ENCODE assay signal across 26 cellular contexts in the genomic region with DNA sequence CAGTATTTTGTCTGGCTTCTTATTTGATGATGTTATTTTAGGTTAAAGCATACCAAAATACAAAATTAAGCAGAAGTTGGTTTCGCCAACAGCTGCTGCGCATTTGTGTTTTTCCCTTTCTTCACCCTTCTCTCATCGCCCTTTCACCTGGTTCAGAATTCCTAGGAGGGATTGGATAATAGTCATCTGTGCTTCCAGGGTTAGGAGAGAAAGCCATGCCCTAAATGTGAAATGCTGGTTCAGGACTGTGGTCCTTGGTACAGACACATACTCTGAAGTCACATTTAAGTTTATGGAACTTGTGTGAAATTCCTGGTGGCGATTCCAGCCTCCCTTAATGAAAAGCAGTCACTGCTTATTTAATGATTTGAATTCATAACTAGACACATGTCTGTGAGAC.
"Had no signal": no experiment of that assay in that cellular context is flagged by ENCODE, and none has a peak within 500 bp of the region (broad histone marks: within the 10 kb centered on the region; RNA-seq: fewer than 3 reads in every experiment).

No MANE protein-coding gene starts in this region.

- H2AFZ ChIP-seq: neural progenitor cell, parathyroid adenoma had no signal

- DNase-seq: naive thymus-derived CD4-positive, alpha-beta T cell; natural killer cell; occipital lobe; ovary; posterior cingulate gyrus; psoas muscle; right cardiac atrium; right lobe of liver; sigmoid colon; small intestine; stimulated activated CD4-positive, alpha-beta T cell treated with anti-CD3 and anti-CD28 coated beads, Interleukin-15, amount 100 ng/mL, for 24 hours; stimulated activated CD4-positive, alpha-beta T cell treated with anti-CD3 and anti-CD28 coated beads, Interleukin-2, amount 100 ng/mL, for 24 hours; stimulated activated CD4-positive, alpha-beta T cell treated with anti-CD3 and anti-CD28 coated beads, Interleukin-2, amount 100 ng/mL, for 48 hours; stimulated activated CD4-positive, alpha-beta T cell treated with anti-CD3 and anti-CD28 coated beads, Interleukin-4, amount 100 ng/mL, for 24 hours; stimulated activated naive CD4-positive, alpha-beta T cell; stimulated activated naive CD8-positive, alpha-beta T cell treated with anti-CD3 and anti-CD28 coated beads, Interleukin-15, amount 100 ng/mL, for 72 hours; stimulated activated naive CD8-positive, alpha-beta T cell treated with anti-CD3 and anti-CD28 coated beads, Interleukin-15, Interleukin-2, amounts not matched to agents 100 U/mL and 50 U/mL, for 24 hours; tibial artery; transverse colon; upper lobe of left lung had no signal

- H3K9ac ChIP-seq: neural progenitor cell, parathyroid adenoma had no signal

- H3K9me3 Mint-ChIP-seq: naive thymus-derived CD4-positive, alpha-beta T cell; natural killer cell; nephron; neural progenitor cell; stimulated activated effector memory CD8-positive, alpha-beta T cell treated with anti-CD3 and anti-CD28 coated beads, Interleukin-12 subunit alpha, Interleukin-12 subunit beta, amount 100 ng/mL, for 72 hours; stimulated activated naive CD8-positive, alpha-beta T cell treated with anti-CD3 and anti-CD28 coated beads, Interleukin-15, amount 100 ng/mL, for 72 hours had no signal

- H3K27me3 Mint-ChIP-seq: progenitor cell of endocrine pancreas had no signal

- H3K4me2 ChIP-seq: neural progenitor cell had no signal

- H3K27ac ChIP-seq: neural progenitor cell, ovary, parathyroid adenoma, psoas muscle, right lobe of liver, sigmoid colon, tibial artery, transverse colon, upper lobe of left lung, vagina had no signal

- H3K4me3 Mint-ChIP-seq: naive thymus-derived CD4-positive, alpha-beta T cell; natural killer cell; nephron; neural progenitor cell; stimulated activated effector memory CD8-positive, alpha-beta T cell treated with anti-CD3 and anti-CD28 coated beads, Interleukin-12 subunit alpha, Interleukin-12 subunit beta, amount 100 ng/mL, for 72 hours; stimulated activated naive CD8-positive, alpha-beta T cell treated with anti-CD3 and anti-CD28 coated beads, Interleukin-15, amount 100 ng/mL, for 72 hours had no signal

- H3K36me3 Mint-ChIP-seq: naive thymus-derived CD4-positive, alpha-beta T cell; natural killer cell; neural progenitor cell; stimulated activated effector memory CD8-positive, alpha-beta T cell treated with anti-CD3 and anti-CD28 coated beads, Interleukin-12 subunit alpha, Interleukin-12 subunit beta, amount 100 ng/mL, for 72 hours had no signal

- H3K4me1 Mint-ChIP-seq: natural killer cell; neural progenitor cell; stimulated activated effector memory CD8-positive, alpha-beta T cell treated with anti-CD3 and anti-CD28 coated beads, Interleukin-12 subunit alpha, Interleukin-12 subunit beta, amount 100 ng/mL, for 72 hours; stimulated activated naive CD8-positive, alpha-beta T cell treated with anti-CD3 and anti-CD28 coated beads, Interleukin-15, amount 100 ng/mL, for 72 hours had no signal

- H3K4me3 ChIP-seq: neural progenitor cell, ovary, psoas muscle, right lobe of liver, sigmoid colon, tibial artery, transverse colon, upper lobe of left lung, vagina had no signal

- H3K79me2 ChIP-seq: parathyroid adenoma had no signal

- ATAC-seq: naive thymus-derived CD4-positive, alpha-beta T cell; natural killer cell; psoas muscle; right cardiac atrium; right lobe of liver; stimulated activated effector memory CD8-positive, alpha-beta T cell treated with anti-CD3 and anti-CD28 coated beads, Interleukin-12 subunit alpha, Interleukin-12 subunit beta, amount 100 ng/mL, for 72 hours; stimulated activated naive CD8-positive, alpha-beta T cell treated with anti-CD3 and anti-CD28 coated beads, Interleukin-15, amount 100 ng/mL, for 72 hours; stimulated activated naive CD8-positive, alpha-beta T cell treated with anti-CD3 and anti-CD28 coated beads, Interleukin-15, Interleukin-2, amounts not matched to agents 100 U/mL and 50 U/mL, for 24 hours had no signal

- H3K27ac Mint-ChIP-seq: naive thymus-derived CD4-positive, alpha-beta T cell; natural killer cell; nephron; neural progenitor cell; progenitor cell of endocrine pancreas; stimulated activated effector memory CD8-positive, alpha-beta T cell treated with anti-CD3 and anti-CD28 coated beads, Interleukin-12 subunit alpha, Interleukin-12 subunit beta, amount 100 ng/mL, for 72 hours; stimulated activated naive CD8-positive, alpha-beta T cell treated with anti-CD3 and anti-CD28 coated beads, Interleukin-15, amount 100 ng/mL, for 72 hours had no signal

- H3K36me3 ChIP-seq: neural progenitor cell, ovary, right lobe of liver, sigmoid colon, tibial artery, transverse colon, upper lobe of left lung, vagina had no signal

- H3K4me1 ChIP-seq: neural progenitor cell, parathyroid adenoma, psoas muscle, right lobe of liver, sigmoid colon, tibial artery, transverse colon, vagina had no signal

- H3K9me3 ChIP-seq: ovary, psoas muscle, right lobe of liver, sigmoid colon, tibial artery, transverse colon, upper lobe of left lung, vagina had no signal

- H3K27me3 ChIP-seq: ovary, right lobe of liver, upper lobe of left lung, vagina had no signal
